In genomic region chr7:23168111-23168885, GRCh38 we compare ENCODE assay signal across 16 cellular contexts. TPM values are rescaled to one million over a fixed set of nuclear protein-coding genes. Genes with fewer than 3 reads are reported as not detected.
A peak's percentile ranks its signal among the peaks of the same experiment; 100 is the strongest.
DNase-seq lines count a peak whose midpoint lies in the region; ATAC-seq, FAIRE-seq and TF ChIP-seq lines count a peak whose summit lies in the region.
"Had no signal": no experiment of that assay in that cellular context is flagged by ENCODE, and none has a peak within 500 bp of the region (broad histone marks: within the 10 kb centered on the region; RNA-seq: fewer than 3 reads in every experiment).

No MANE protein-coding gene starts in this region.

- H4K20me1 ChIP-seq in endothelial cell of umbilical vein (replicated peaks; ENCODE audit: control insufficient read depth, extremely low read depth, insufficient read depth, low read length) (no peaks in the 10 kb centered on the region), osteoblast (ENCODE audit: insufficient read depth, low read length) (no peaks in the 10 kb centered on the region)
- H4K20me1 ChIP-seq: BLaER1 treated with 17β-estradiol and CSF1 and Interleukin-3, amounts not matched to agents 10 nM and 100 nM had no signal

- no peaks in the 10 kb centered on the region for H3K9me3 ChIP-seq in right cardiac atrium (ENCODE audit: control insufficient read depth, low read length)
- H3K9me3 ChIP-seq in endothelial cell of umbilical vein (replicated peaks; ENCODE audit: control insufficient read depth, insufficient read depth, low read length) = no peaks in the 10 kb centered on the region
- no peaks in the 10 kb centered on the region for H3K9me3 ChIP-seq in tibial nerve
- H3K9me3 ChIP-seq in osteoblast (ENCODE audit: low read depth, low read length) = no peaks in the 10 kb centered on the region
- H3K9me3 ChIP-seq: BLaER1 treated with 17β-estradiol and CSF1 and Interleukin-3, amounts not matched to agents 10 nM and 100 nM had no signal

- no peaks in the 10 kb centered on the region for H3K27me3 ChIP-seq in right cardiac atrium (ENCODE audit: control insufficient read depth, insufficient read depth)
- no peaks in the 10 kb centered on the region for H3K27me3 ChIP-seq in endothelial cell of umbilical vein (ENCODE audit: control insufficient read depth in 2 of 2, insufficient read depth in 2 of 2, low read length in 2 of 2)
- no peaks in the 10 kb centered on the region for H3K27me3 ChIP-seq in tibial nerve
- no peaks in the 10 kb centered on the region for H3K27me3 ChIP-seq in osteoblast (ENCODE audit: insufficient read depth, low read length)
- H3K27me3 ChIP-seq: BLaER1 treated with 17β-estradiol and CSF1 and Interleukin-3, amounts not matched to agents 10 nM and 100 nM had no signal

- 73% methylated on average over 8 of the region's 8 CpGs for WGBS in right cardiac atrium
- 71 to 73% methylated on average over 8 of the region's 8 CpGs for WGBS in tibial nerve, 2 donors

- TF ChIP-seq CTCF in endothelial cell of umbilical vein (IDR thresholded peaks at IDR 0.05; ENCODE audit: extremely low read depth in 1 of 2, insufficient read depth in 1 of 2, low read depth in 1 of 2, low read length in 2 of 2) (no peak), tibial nerve (IDR thresholded peaks at IDR 0.05) (no peak), osteoblast (IDR thresholded peaks at IDR 0.05; ENCODE audit: extremely low read depth, low read depth, low read length) (no peak)

- H3K4me2 ChIP-seq in endothelial cell of umbilical vein (ENCODE audit: insufficient read depth, low read length) = no peak overlapping the region
- H3K4me2 ChIP-seq in osteoblast (ENCODE audit: insufficient read depth, low read length) = no peak overlapping the region
- H3K4me2 ChIP-seq: BLaER1 treated with 17β-estradiol and CSF1 and Interleukin-3, amounts not matched to agents 10 nM and 100 nM had no signal

- no peak overlapping the region for H3K9ac ChIP-seq in endothelial cell of umbilical vein (replicated peaks; ENCODE audit: extremely low read depth, insufficient read depth, low read length)
- H3K9ac ChIP-seq: BLaER1 treated with 17β-estradiol and CSF1 and Interleukin-3, amounts not matched to agents 10 nM and 100 nM; GM23248 had no signal

- dilution Hi-C loops in endothelial cell of umbilical vein (cut with MboI; ENCODE audit: extremely low pct_ligation_motif_present, low sequenced_read_pairs) = no loop called here

- H3K27ac ChIP-seq in right cardiac atrium (ENCODE audit: low read length) = no peak overlapping the region
- no peak overlapping the region for H3K27ac ChIP-seq in endothelial cell of umbilical vein (ENCODE audit: insufficient read depth, low read depth, low read length)
- no peak overlapping the region for H3K27ac ChIP-seq in tibial nerve
- H3K27ac ChIP-seq in osteoblast (ENCODE audit: low read depth, low read length) = no peak overlapping the region
- H3K27ac ChIP-seq: BLaER1 treated with 17β-estradiol and CSF1 and Interleukin-3, amounts not matched to agents 10 nM and 100 nM; GM23248; HL-60 had no signal

- intact Hi-C loops in Right ventricle myocardium superior (cut with DNase I) = no loop called here
- intact Hi-C loops in right cardiac atrium (cut with DNase I) = no loop called here
- intact Hi-C loops in endothelial cell of umbilical vein (cut with micrococcal nuclease) = no loop called here
- intact Hi-C loops in left ventricle myocardium superior (cut with micrococcal nuclease) = no loop called here

- ATAC-seq in Right ventricle myocardium superior (ENCODE audit: poor library complexity) = peak; percentile 85
- ATAC-seq in right cardiac atrium = no peak
- ATAC-seq in left ventricle myocardium superior = peak; percentile 91
- ATAC-seq: CD8-positive, alpha-beta T cell had no signal

- CTCF ChIA-PET in endothelial cell of umbilical vein (lab: Charles Lee) = interaction anchor here (2.2 kb wide), 1 partner anchor 16 kb away, joined by 6 read pairs; no protein-coding TSS in a partner anchor

- H2AFZ ChIP-seq in endothelial cell of umbilical vein (ENCODE audit: low read depth, low read length) (no peak overlapping the region), osteoblast (ENCODE audit: low read length) (no peak overlapping the region)
- H2AFZ ChIP-seq: GM23248 had no signal

- H3K4me3 ChIP-seq in right cardiac atrium (ENCODE audit: low read length) (no peak overlapping the region), endothelial cell of umbilical vein (replicated peaks in 1 of 3; ENCODE audit: insufficient read depth in 1 of 3, low read depth in 1 of 3, low read length in 3 of 3) (no peak overlapping the region), tibial nerve (no peak overlapping the region), osteoblast (ENCODE audit: insufficient read depth, low read length) (no peak overlapping the region)
- H3K4me3 ChIP-seq: BLaER1 treated with 17β-estradiol and CSF1 and Interleukin-3, amounts not matched to agents 10 nM and 100 nM; GM23248 had no signal

- TF ChIP-seq EP300 in tibial nerve (IDR thresholded peaks at IDR 0.05) = no peak

- no peaks in the 10 kb centered on the region for H3K9me1 ChIP-seq in endothelial cell of umbilical vein (replicated peaks; ENCODE audit: control insufficient read depth, extremely low read depth, insufficient read depth, low read length)

- POLR2A ChIA-PET in endothelial cell of umbilical vein (lab: Charles Lee) = no interaction called here

- no peaks in the 10 kb centered on the region for H3K36me3 ChIP-seq in endothelial cell of umbilical vein (ENCODE audit: control insufficient read depth in 2 of 2, extremely low read depth in 1 of 2, insufficient read depth in 2 of 2, low read length in 2 of 2)
- H3K36me3 ChIP-seq in tibial nerve = peaks cover 0 to 35% (median 0%) of the 10 kb centered on the region in 3 donors
- H3K36me3 ChIP-seq in osteoblast (ENCODE audit: insufficient read depth, low read length) = peaks cover 6% of the 10 kb centered on the region

- no TSS peak for BruUV-seq in endothelial cell of umbilical vein (replicated peaks; lab: Mats Ljungman, UMichigan)

- DNase-seq in Right ventricle myocardium superior (no peak), right cardiac atrium (no peak), endothelial cell of umbilical vein (ENCODE audit: low read depth, low spot score) (peak; percentile 57), left ventricle myocardium superior (no peak), tibial nerve (ENCODE audit: low spot score in 2 of 2) (no peak), osteoblast (ENCODE audit: insufficient read length, low spot score, missing footprints) (no peak), hypothalamus (lab: John Stamatoyannopoulos, UW) (no peak)
- DNase-seq: CD8-positive, alpha-beta T cell; COR-L47; GDM1; GM23248; HCEC 1CT had no signal

- no peak for FAIRE-seq in endothelial cell of umbilical vein (lab: Jason Lieb, UNC)
- FAIRE-seq: GM12892, GM18507 had no signal

- TF ChIP-seq POLR2A in endothelial cell of umbilical vein (IDR thresholded peaks at IDR 0.05; ENCODE audit: low read depth, low read length) = no peak
- TF ChIP-seq POLR2A in tibial nerve (IDR thresholded peaks at IDR 0.05) = no peak

- H3K79me2 ChIP-seq in endothelial cell of umbilical vein (ENCODE audit: control insufficient read depth, insufficient read depth, low read length) (no peaks in the 10 kb centered on the region), osteoblast (ENCODE audit: insufficient read depth, low read length) (no peaks in the 10 kb centered on the region)

- H3K4me1 ChIP-seq in right cardiac atrium (ENCODE audit: control insufficient read depth, insufficient read depth, low read length) = no peaks in the 10 kb centered on the region
- H3K4me1 ChIP-seq in endothelial cell of umbilical vein (ENCODE audit: control insufficient read depth, extremely low read depth, insufficient read depth, low read length) = peaks cover 12% of the 10 kb centered on the region
- no peaks in the 10 kb centered on the region for H3K4me1 ChIP-seq in tibial nerve
- H3K4me1 ChIP-seq in osteoblast (ENCODE audit: insufficient read depth, low read length) = no peaks in the 10 kb centered on the region
- H3K4me1 ChIP-seq: BLaER1 treated with 17β-estradiol and CSF1 and Interleukin-3, amounts not matched to agents 10 nM and 100 nM had no signal

TF ChIP-seq in endothelial cell of umbilical vein, 7 proteins besides CTCF, POLR2A, EP300 and RAD21:
- TF ChIP-seq FOS (IDR thresholded peaks at IDR 0.05; ENCODE audit: borderline replicate concordance, insufficient read depth, low read length) = no peak

RNA-seq across cellular contexts. Expression of gene NUP42, which starts 13.6 kb away (rescaled TPM):
- total RNA-seq in Right ventricle myocardium superior = 19.7 TPM
- total RNA-seq in right cardiac atrium = 10 to 100 TPM; 19.4 to 24.7 (median 21.1) TPM
- 22.1 TPM for polyA plus RNA-seq in right cardiac atrium
- 38.6 and 40.0 TPM in 2 replicates for total RNA-seq in endothelial cell of umbilical vein
- 31.5 and 34.3 TPM in 2 replicates for polyA plus RNA-seq in endothelial cell of umbilical vein
- polyA plus RNA-seq in endothelial cell of umbilical vein (2011; cell fraction: cytosol; rRNA removed) = 26.7 and 26.8 TPM in 2 replicates
- 42.4 and 44.4 TPM in 2 replicates for polyA plus RNA-seq in endothelial cell of umbilical vein (2011; cell fraction: nucleus; rRNA removed)
- 36.1 and 37.8 TPM in 2 replicates for polyA plus RNA-seq in endothelial cell of umbilical vein (2012)
- 33.2 and 36.6 TPM in 2 replicates for polyA minus RNA-seq in endothelial cell of umbilical vein
- 14.1 TPM for polyA minus RNA-seq in endothelial cell of umbilical vein (2011; cell fraction: cytosol; rRNA and poly(A)+ RNA removed)
- 20.8 and 22.2 TPM in 2 replicates for polyA minus RNA-seq in endothelial cell of umbilical vein (2011; cell fraction: nucleus; rRNA and poly(A)+ RNA removed)
- total RNA-seq in left ventricle myocardium superior = 26.6 TPM
- total RNA-seq in tibial nerve = 10 to 100 TPM; 19.2 to 45.6 (median 35.8) TPM
- 22.4 and 26.2 TPM in 2 replicates for total RNA-seq in osteoblast

Comparison
In these comparisons a context has a peak if more than half of its experiments do, and no peak if none do; other contexts are left out.
1. ATAC-seq: peak in Right ventricle myocardium superior (single experiment) and left ventricle myocardium superior (single experiment); none in right cardiac atrium (0 of 2).